ENCODE assay signal across 8 cellular contexts in the genomic region with DNA sequence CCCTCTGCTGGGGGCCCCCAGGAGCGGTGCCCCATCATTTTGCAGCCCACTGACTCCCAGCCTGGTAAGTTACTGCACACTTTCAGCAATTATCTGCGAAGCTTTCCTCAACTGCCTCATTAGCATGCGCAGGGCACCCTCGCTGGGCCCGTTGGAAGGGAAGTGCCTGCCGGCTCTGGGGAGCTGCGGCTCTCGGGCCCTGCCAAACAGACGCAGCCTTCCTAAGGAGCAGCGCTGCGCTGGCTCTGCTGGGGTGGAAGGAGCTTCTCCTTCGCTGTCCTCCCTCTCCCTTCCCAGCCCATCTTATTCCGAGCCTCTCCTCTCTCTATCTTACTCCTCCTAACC.
DNase-seq lines count a peak whose midpoint lies in the region; ATAC-seq and TF ChIP-seq lines count a peak whose summit lies in the region.

No MANE protein-coding gene starts in this region.

- TF ChIP-seq CTCF in WTC11 (IDR thresholded peaks at IDR 0.05) (no peak), cardiac muscle cell (IDR thresholded peaks at IDR 0.05; ENCODE audit: low read depth, low read length) (no peak), ovary (IDR thresholded peaks at IDR 0.05) (no peak)

- in situ Hi-C loops in G401 (cut with HindIII; ENCODE audit: low sequenced_read_pairs): no loop called here

- H3K4me1 Mint-ChIP-seq in WTC11: peaks cover 15% of the 10 kb centered on the region

- CTCF ChIA-PET in WTC11 (lab: Charles Lee): interaction anchor here (0.6 to 1.2 kb wide), 3 partner anchors 48 to 284 kb away, joined by 3 to 4 read pairs (median 3); no protein-coding TSS in a partner anchor

- ATAC-seq in WTC11 (peak; percentile 86), HG03108 (IDR thresholded peaks at IDR 0.05; ENCODE audit: unreplicated experiment) (no peak), HG03520 (IDR thresholded peaks at IDR 0.05; ENCODE audit: unreplicated experiment) (no peak)

- POLR2A ChIA-PET in WTC11 (lab: Charles Lee): interaction anchor here (0.8 kb wide), 1 partner anchor 10 kb away, joined by 3 read pairs; no protein-coding TSS in a partner anchor

- H3K4me3 ChIP-seq in cardiac muscle cell (peak overlapping the region; percentile 28), ovary (peak overlapping the region; percentile 28)

- TF ChIP-seq POLR2A in ovary (IDR thresholded peaks at IDR 0.05): no peak

- no peak for TF ChIP-seq EP300 in ovary (IDR thresholded peaks at IDR 0.05)

- H3K27ac ChIP-seq in cardiac muscle cell (no peak overlapping the region), ovary (no peak overlapping the region)

- no peak overlapping the region for H3K27ac Mint-ChIP-seq in WTC11

- H3K9me3 Mint-ChIP-seq in WTC11: no peaks in the 10 kb centered on the region

- intact Hi-C loops in ovary (cut with DNase I): no loop called here

- H3K27me3 Mint-ChIP-seq in WTC11 (ENCODE audit: low read depth): peaks cover 42% of the 10 kb centered on the region

- H3K36me3 Mint-ChIP-seq in WTC11: no peaks in the 10 kb centered on the region

- 2% methylated on average over 13 of the region's 13 CpGs for WGBS in ovary, 3 donors

- H3K4me1 ChIP-seq in cardiac muscle cell (ENCODE audit: low read depth): peaks cover 5% of the 10 kb centered on the region
- H3K4me1 ChIP-seq in ovary (ENCODE audit: insufficient read depth): peaks cover 4% of the 10 kb centered on the region

- no peaks in the 10 kb centered on the region for H3K9me3 ChIP-seq in cardiac muscle cell (ENCODE audit: low read depth)
- H3K9me3 ChIP-seq in ovary: no peaks in the 10 kb centered on the region

- H3K4me3 Mint-ChIP-seq in WTC11: peak overlapping the region; percentile 84

- DNase-seq in G401 (ENCODE audit: low spot score) (peak; percentile 77), WTC11 (ENCODE audit: low spot score) (peak; percentile 45), cardiac muscle cell (ENCODE audit: low read depth in 1 of 2, low spot score in 1 of 2) (peak; percentile 44 to 71), ovary (peak; percentile 18 to 45 (median 32)), SW 1271 (lab: John Stamatoyannopoulos, UW) (no peak), NAMALWA (ENCODE audit: low spot score) (no peak)

- H3K36me3 ChIP-seq in cardiac muscle cell (no peaks in the 10 kb centered on the region), ovary (no peaks in the 10 kb centered on the region)

- H3K27me3 ChIP-seq in cardiac muscle cell (peaks cover 37% of the 10 kb centered on the region), ovary (no peaks in the 10 kb centered on the region)

TF ChIP-seq in WTC11, 78 proteins besides CTCF, POLR2A, EP300 and RAD21:
- no peak for TF ChIP-seq SMAD4 (CRISPR knock-in tag; IDR thresholded peaks at IDR 0.05)
- TF ChIP-seq, protein P1, sequence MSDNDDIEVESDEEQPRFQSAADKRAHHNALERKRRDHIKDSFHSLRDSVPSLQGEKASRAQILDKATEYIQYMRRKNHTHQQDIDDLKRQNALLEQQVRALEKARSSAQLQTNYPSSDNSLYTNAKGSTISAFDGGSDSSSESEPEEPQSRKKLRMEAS (CRISPR knock-in tag; IDR thresholded peaks at IDR 0.05): peak; percentile 27; the same call in 1 of the 2 replicates
- 0 out of 2 replicates have a peak, but pooled peaks have one; percentile 22 for TF ChIP-seq ZNF121 (CRISPR knock-in tag; IDR thresholded peaks at IDR 0.05)
- TF ChIP-seq, protein P2, sequence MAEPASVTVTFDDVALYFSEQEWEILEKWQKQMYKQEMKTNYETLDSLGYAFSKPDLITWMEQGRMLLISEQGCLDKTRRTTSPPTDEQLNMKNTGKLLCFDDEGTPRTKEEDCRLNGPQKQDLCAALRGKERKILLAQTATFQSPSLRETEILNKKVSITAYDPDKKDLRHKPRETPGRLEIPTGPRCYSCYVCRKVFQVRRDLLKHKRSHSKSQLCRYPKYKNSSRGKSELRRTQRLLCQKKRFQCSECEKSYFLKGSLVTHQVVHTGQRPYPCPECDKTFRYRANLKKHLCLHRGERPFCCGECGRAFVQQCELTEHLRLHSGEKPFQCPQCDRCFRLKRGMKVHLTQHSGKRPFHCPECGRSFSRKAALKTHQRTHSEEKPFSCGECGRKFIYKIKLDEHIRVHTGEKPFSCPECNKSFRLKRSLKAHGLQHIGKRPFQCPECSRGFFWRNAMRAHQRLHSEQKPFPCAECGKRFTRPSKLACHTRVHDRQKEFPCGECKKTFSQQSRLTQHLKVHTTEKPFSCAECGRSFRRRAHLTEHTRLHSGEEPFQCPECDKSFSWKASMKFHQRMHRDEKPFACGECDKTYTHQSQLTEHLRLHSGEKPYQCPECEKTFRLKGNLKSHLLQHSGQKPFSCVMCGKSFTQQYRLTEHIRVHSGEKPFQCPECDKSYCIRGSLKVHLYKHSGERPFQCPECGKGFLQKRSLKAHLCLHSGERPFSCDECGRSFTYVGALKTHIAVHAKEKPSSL (CRISPR knock-in tag; conservative IDR thresholded peaks at IDR 0.05): no peak
- TF ChIP-seq ZBTB21 (CRISPR knock-in tag; IDR thresholded peaks at IDR 0.05; ENCODE audit: borderline replicate concordance): no peak
- TF ChIP-seq ZNF219 (CRISPR knock-in tag; IDR thresholded peaks at IDR 0.05; ENCODE audit: borderline replicate concordance): no peak
- no peak for TF ChIP-seq ZNF138 (CRISPR knock-in tag; conservative IDR thresholded peaks at IDR 0.05)
- TF ChIP-seq, protein P3, sequence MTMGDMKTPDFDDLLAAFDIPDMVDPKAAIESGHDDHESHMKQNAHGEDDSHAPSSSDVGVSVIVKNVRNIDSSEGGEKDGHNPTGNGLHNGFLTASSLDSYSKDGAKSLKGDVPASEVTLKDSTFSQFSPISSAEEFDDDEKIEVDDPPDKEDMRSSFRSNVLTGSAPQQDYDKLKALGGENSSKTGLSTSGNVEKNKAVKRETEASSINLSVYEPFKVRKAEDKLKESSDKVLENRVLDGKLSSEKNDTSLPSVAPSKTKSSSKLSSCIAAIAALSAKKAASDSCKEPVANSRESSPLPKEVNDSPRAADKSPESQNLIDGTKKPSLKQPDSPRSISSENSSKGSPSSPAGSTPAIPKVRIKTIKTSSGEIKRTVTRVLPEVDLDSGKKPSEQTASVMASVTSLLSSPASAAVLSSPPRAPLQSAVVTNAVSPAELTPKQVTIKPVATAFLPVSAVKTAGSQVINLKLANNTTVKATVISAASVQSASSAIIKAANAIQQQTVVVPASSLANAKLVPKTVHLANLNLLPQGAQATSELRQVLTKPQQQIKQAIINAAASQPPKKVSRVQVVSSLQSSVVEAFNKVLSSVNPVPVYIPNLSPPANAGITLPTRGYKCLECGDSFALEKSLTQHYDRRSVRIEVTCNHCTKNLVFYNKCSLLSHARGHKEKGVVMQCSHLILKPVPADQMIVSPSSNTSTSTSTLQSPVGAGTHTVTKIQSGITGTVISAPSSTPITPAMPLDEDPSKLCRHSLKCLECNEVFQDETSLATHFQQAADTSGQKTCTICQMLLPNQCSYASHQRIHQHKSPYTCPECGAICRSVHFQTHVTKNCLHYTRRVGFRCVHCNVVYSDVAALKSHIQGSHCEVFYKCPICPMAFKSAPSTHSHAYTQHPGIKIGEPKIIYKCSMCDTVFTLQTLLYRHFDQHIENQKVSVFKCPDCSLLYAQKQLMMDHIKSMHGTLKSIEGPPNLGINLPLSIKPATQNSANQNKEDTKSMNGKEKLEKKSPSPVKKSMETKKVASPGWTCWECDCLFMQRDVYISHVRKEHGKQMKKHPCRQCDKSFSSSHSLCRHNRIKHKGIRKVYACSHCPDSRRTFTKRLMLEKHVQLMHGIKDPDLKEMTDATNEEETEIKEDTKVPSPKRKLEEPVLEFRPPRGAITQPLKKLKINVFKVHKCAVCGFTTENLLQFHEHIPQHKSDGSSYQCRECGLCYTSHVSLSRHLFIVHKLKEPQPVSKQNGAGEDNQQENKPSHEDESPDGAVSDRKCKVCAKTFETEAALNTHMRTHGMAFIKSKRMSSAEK (CRISPR knock-in tag; IDR thresholded peaks at IDR 0.05; ENCODE audit: borderline replicate concordance): no peak

Comparison
In these comparisons a context has a peak if more than half of its experiments do, and no peak if none do; other contexts are left out.
1. DNase-seq: peak in G401 (single experiment), WTC11 (single experiment), cardiac muscle cell (2 of 2) and ovary (5 of 5); none in SW 1271 (0 of 2) and NAMALWA (single experiment).